Comparison of ENCODE assay signal across 1 cellular context in the genomic region with DNA sequence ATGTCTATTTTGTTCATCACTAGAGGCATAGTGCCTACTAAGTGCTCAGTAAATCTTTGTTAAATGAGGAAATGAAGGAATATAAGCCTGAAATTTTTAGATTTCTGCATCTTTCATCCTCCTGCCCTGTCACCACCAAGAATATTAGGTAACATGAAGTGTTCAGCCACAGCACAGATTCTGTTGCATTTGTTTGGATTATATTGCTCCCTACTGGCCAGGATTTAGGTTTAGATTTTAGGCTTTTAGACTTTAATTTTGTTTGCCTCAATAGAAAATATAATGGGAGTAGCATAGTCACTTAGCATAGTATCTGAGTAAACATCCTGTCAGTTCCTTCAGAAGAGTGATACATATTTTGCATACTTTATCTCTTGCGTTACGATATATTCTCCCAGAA.
TF ChIP-seq lines count a peak whose summit lies in the region.

No MANE protein-coding gene starts in this region.

TF ChIP-seq in liver, 16 proteins besides CTCF, POLR2A, EP300 and RAD21:
- TF ChIP-seq, protein P1, sequence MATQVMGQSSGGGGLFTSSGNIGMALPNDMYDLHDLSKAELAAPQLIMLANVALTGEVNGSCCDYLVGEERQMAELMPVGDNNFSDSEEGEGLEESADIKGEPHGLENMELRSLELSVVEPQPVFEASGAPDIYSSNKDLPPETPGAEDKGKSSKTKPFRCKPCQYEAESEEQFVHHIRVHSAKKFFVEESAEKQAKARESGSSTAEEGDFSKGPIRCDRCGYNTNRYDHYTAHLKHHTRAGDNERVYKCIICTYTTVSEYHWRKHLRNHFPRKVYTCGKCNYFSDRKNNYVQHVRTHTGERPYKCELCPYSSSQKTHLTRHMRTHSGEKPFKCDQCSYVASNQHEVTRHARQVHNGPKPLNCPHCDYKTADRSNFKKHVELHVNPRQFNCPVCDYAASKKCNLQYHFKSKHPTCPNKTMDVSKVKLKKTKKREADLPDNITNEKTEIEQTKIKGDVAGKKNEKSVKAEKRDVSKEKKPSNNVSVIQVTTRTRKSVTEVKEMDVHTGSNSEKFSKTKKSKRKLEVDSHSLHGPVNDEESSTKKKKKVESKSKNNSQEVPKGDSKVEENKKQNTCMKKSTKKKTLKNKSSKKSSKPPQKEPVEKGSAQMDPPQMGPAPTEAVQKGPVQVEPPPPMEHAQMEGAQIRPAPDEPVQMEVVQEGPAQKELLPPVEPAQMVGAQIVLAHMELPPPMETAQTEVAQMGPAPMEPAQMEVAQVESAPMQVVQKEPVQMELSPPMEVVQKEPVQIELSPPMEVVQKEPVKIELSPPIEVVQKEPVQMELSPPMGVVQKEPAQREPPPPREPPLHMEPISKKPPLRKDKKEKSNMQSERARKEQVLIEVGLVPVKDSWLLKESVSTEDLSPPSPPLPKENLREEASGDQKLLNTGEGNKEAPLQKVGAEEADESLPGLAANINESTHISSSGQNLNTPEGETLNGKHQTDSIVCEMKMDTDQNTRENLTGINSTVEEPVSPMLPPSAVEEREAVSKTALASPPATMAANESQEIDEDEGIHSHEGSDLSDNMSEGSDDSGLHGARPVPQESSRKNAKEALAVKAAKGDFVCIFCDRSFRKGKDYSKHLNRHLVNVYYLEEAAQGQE (IDR thresholded peaks at IDR 0.05), result no peak
- TF ChIP-seq FOXA1 (IDR thresholded peaks at IDR 0.05) (no peak), FOXA2 (IDR thresholded peaks at IDR 0.05) (no peak), NR2F2 (IDR thresholded peaks at IDR 0.05) (no peak), EGR1 (IDR thresholded peaks at IDR 0.05; ENCODE audit: low read depth in 2 of 2) (no peak), YY1 (IDR thresholded peaks at IDR 0.05) (no peak), HNF4A (conservative IDR thresholded peaks at IDR 0.05) (no peak), RXRA (IDR thresholded peaks at IDR 0.05) (no peak), JUND (IDR thresholded peaks at IDR 0.05) (no peak), HNF4G (IDR thresholded peaks at IDR 0.05) (no peak)
- TF ChIP-seq, protein P2, sequence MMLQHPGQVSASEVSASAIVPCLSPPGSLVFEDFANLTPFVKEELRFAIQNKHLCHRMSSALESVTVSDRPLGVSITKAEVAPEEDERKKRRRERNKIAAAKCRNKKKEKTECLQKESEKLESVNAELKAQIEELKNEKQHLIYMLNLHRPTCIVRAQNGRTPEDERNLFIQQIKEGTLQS (IDR thresholded peaks at IDR 0.05), result no peak
- TF ChIP-seq, protein P3, sequence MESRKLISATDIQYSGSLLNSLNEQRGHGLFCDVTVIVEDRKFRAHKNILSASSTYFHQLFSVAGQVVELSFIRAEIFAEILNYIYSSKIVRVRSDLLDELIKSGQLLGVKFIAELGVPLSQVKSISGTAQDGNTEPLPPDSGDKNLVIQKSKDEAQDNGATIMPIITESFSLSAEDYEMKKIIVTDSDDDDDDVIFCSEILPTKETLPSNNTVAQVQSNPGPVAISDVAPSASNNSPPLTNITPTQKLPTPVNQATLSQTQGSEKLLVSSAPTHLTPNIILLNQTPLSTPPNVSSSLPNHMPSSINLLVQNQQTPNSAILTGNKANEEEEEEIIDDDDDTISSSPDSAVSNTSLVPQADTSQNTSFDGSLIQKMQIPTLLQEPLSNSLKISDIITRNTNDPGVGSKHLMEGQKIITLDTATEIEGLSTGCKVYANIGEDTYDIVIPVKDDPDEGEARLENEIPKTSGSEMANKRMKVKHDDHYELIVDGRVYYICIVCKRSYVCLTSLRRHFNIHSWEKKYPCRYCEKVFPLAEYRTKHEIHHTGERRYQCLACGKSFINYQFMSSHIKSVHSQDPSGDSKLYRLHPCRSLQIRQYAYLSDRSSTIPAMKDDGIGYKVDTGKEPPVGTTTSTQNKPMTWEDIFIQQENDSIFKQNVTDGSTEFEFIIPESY (IDR thresholded peaks at IDR 0.05), result no peak
